In the genomic region with DNA sequence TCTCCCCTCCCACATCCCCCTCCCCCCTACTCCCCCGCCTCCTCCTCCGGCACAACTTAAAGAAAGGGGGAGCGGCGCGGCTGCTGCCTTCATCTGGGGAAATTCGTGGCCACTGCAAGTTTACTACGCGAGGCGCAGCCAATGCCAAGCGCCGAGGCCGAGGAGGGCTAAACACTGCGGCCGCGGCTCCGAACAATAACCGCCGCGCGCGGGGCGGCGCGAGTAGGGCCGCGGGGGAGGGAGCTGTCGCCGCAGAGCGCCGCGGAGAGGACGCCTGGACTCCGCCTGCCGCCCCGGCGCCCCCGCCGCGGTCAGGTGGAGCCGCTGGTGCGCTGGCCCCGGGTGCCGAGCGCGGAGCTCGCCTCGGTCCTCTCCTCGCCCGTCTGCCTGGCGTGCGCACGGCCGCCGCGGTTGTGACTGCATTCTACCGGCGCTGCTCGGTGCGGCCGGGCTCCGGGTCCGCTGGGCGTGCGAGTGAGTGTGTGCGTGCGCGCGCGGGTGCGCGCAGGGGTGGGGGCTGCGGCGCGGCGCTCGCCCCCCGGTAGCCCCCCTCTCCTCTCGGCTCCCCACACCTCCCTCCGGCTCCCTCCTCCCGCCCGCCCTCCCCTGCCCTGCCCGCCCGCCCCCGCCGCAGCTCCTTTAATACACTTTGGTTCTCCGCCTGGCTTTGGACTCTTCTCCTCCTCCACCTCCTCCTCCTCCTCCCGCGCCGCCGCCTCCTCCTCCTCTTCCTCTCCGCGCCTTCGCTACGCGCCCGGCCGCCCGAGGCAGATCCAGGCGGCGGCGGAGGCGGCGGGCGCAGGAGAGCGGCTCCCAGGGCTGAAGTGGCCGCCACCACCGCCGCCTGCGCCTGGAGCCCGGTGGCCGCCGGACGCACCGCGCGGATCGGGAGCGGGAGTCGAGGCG, we compare ENCODE assay signal across 8 cellular contexts. TPM values are rescaled to one million over a fixed set of nuclear protein-coding genes. Genes with fewer than 3 reads are reported as not detected.
DNase-seq lines count a peak whose midpoint lies in the region; ATAC-seq and TF ChIP-seq lines count a peak whose summit lies in the region.

A gene (plus strand): TSS at position 670 of the 906 bp plus-strand sequence. CDS start 281 bp downstream, outside the sequence.

- TF ChIP-seq CTCF in RWPE2 (IDR thresholded peaks at IDR 0.05; ENCODE audit: poor library complexity, severe bottlenecking): no peak

- H3K36me3 ChIP-seq in RWPE2 (ENCODE audit: low read depth): no peaks in the 10 kb centered on the region

- ATAC-seq in HG03432 (IDR thresholded peaks at IDR 0.05; ENCODE audit: unreplicated experiment): peak; percentile 29
- peak; percentile 44 for ATAC-seq in RWPE2 (ENCODE audit: low read depth)
- ATAC-seq in HG03039 (IDR thresholded peaks at IDR 0.05; ENCODE audit: unreplicated experiment): no peak
- ATAC-seq in HG02884 (IDR thresholded peaks at IDR 0.05; ENCODE audit: unreplicated experiment): no peak
- ATAC-seq in HG02870 (IDR thresholded peaks at IDR 0.05; ENCODE audit: unreplicated experiment): no peak

- peaks cover 3% of the 10 kb centered on the region for H3K4me1 ChIP-seq in RWPE2 (ENCODE audit: insufficient read depth, poor library complexity, severe bottlenecking)

- peaks cover 86% of the 10 kb centered on the region for H3K27me3 ChIP-seq in RWPE2 (ENCODE audit: insufficient read depth, poor library complexity, severe bottlenecking)

- H3K27ac ChIP-seq in RWPE2 (ENCODE audit: poor library complexity, severe bottlenecking): no peak within 1 kb of the TSS

- H3K9me3 ChIP-seq in RWPE2 (ENCODE audit: severe bottlenecking): no peaks in the 10 kb centered on the region

- peak within 1 kb of the TSS; percentile 29 for H3K4me3 ChIP-seq in RWPE2 (ENCODE audit: severe bottlenecking)

- DNase-seq in CMK (ENCODE audit: low read depth) (peak; percentile 63), RWPE2 (ENCODE audit: low spot score) (no peak), dermis blood vessel endothelial cell (peak; percentile 44), mesenteric fat pad (ENCODE audit: low spot score) (peak; percentile 78)

RNA-seq across cellular contexts. Expression of the gene that starts here (rescaled TPM):
- total RNA-seq in dermis blood vessel endothelial cell: 0.47 TPM in 1 of 2 replicates, not detected in the other
- total RNA-seq in mesenteric fat pad: not detected

Comparison
In these comparisons a context has a peak if more than half of its experiments do, and no peak if none do; other contexts are left out.
1. Peak in DNase-seq in dermis blood vessel endothelial cell; RNA of the gene not detected or under 1 TPM.
2. Peak in DNase-seq in mesenteric fat pad; RNA of the gene not detected or under 1 TPM.
3. ATAC-seq: peak in HG03432 (single experiment) and RWPE2 (single experiment); none in HG03039 (single experiment), HG02884 (single experiment) and HG02870 (single experiment).